Comparison of ENCODE assay signal across 26 cellular contexts in the genomic region with DNA sequence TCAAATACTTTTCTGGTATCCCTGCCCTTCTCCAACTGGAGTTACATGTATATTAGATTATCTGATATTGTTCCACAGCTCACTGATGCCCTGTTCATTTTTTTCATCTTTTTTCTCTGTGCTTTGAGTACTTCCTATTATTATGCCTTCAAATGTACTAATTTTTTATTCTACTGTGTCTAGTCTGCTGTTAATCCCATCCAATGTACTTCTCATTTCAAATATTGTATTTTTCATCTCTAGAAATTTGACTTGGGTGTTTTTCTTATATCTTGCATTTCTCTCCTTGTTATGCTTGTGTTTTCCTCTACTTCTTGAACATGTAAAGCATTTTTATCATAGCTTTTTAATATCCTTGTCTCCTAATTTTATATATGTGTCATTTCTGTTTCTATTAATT. TPM values are rescaled to one million over a fixed set of nuclear protein-coding genes. Genes with fewer than 3 reads are reported as not detected.
DNase-seq lines count a peak whose midpoint lies in the region; ATAC-seq, FAIRE-seq and TF ChIP-seq lines count a peak whose summit lies in the region.
"Had no signal": no experiment of that assay in that cellular context is flagged by ENCODE, and none has a peak within 500 bp of the region (broad histone marks: within the 10 kb centered on the region; RNA-seq: fewer than 3 reads in every experiment).

No MANE protein-coding gene starts in this region.

- in situ Hi-C loops in K562 (cut with MboI) = no loop called here
- in situ Hi-C loops in HAP-1 (cut with MboI; ENCODE audit: low sequenced_read_pairs) = no loop called here

- no peaks in the 10 kb centered on the region for H4K20me1 ChIP-seq in SK-N-SH (ENCODE audit: insufficient read depth)
- no peaks in the 10 kb centered on the region for H4K20me1 ChIP-seq in K562 (replicated peaks; ENCODE audit: control insufficient read depth, insufficient read depth, low read length)
- H4K20me1 ChIP-seq: BLaER1 treated with 17β-estradiol and CSF1 and Interleukin-3, amounts not matched to agents 10 nM and 100 nM had no signal

- H3K36me3 ChIP-seq in SK-N-SH (replicated peaks in 1 of 2; ENCODE audit: control insufficient read depth in 1 of 2, insufficient read depth in 2 of 2, low read length in 1 of 2) (no peaks in the 10 kb centered on the region), K562 (ENCODE audit: control insufficient read depth, insufficient read depth, low read length) (no peaks in the 10 kb centered on the region), HAP-1 (replicated peaks) (no peaks in the 10 kb centered on the region)
- H3K36me3 ChIP-seq: BE2C; BLaER1 treated with 17β-estradiol and CSF1 and Interleukin-3, amounts not matched to agents 10 nM and 100 nM had no signal

- H3K9me3 Mint-ChIP-seq in stimulated activated naive B cell treated with anti-CD40 and anti-IgM and Interleukin-4, amounts not matched to agents 10 μg/mL and 1 μg/mL and 100 μg/mL, for 72 hours = peaks cover 5 to 9% of the 10 kb centered on the region in 2 donors
- H3K9me3 Mint-ChIP-seq: GM23338 had no signal

- H3K4me3 ChIP-seq in SK-N-SH (ENCODE audit: low read depth in 2 of 2, low read length in 1 of 2) = no peak overlapping the region
- H3K4me3 ChIP-seq in A549 = no peak overlapping the region
- H3K4me3 ChIP-seq in K562 = no peak overlapping the region
- no peak overlapping the region for H3K4me3 ChIP-seq in HAP-1
- H3K4me3 ChIP-seq: BLaER1 treated with 17β-estradiol and CSF1 and Interleukin-3, amounts not matched to agents 10 nM and 100 nM; GM12878; GM23338 had no signal

- H3K4me1 ChIP-seq in SK-N-SH (ENCODE audit: control insufficient read depth in 1 of 2, insufficient read depth in 2 of 2, low read depth in 1 of 2, low read length in 1 of 2) (no peaks in the 10 kb centered on the region), A549 (peaks cover 18% of the 10 kb centered on the region), K562 (replicated peaks in 1 of 2; ENCODE audit: control insufficient read depth in 2 of 2, insufficient read depth in 2 of 2, low read length in 2 of 2) (no peaks in the 10 kb centered on the region), HAP-1 (no peaks in the 10 kb centered on the region)
- H3K4me1 ChIP-seq: BE2C; BLaER1 treated with 17β-estradiol and CSF1 and Interleukin-3, amounts not matched to agents 10 nM and 100 nM had no signal

- ATAC-seq in SK-N-SH treated with all-trans-retinoic acid at 6 μM for 48 hours (no peak), A549 (no peak), K562 (no peak), HG03432 (IDR thresholded peaks at IDR 0.05; ENCODE audit: unreplicated experiment) (no peak)
- ATAC-seq in stimulated activated naive B cell treated with anti-CD40 and anti-IgM and Interleukin-4, amounts not matched to agents 10 μg/mL and 1 μg/mL and 100 μg/mL, for 72 hours (replicated peaks) = no peak
- ATAC-seq: GM12878 had no signal

- H3K79me2 ChIP-seq in SK-N-SH (ENCODE audit: insufficient read depth) (no peaks in the 10 kb centered on the region), K562 (ENCODE audit: control insufficient read depth, insufficient read depth, low read length) (no peaks in the 10 kb centered on the region)

- no peak overlapping the region for H2AFZ ChIP-seq in SK-N-SH (ENCODE audit: low read depth)
- H2AFZ ChIP-seq in K562 (ENCODE audit: low read depth, low read length) = no peak overlapping the region
- H2AFZ ChIP-seq: GM23338 had no signal

- H3F3A ChIP-seq in SK-N-SH (replicated peaks; ENCODE audit: insufficient read depth) = no peaks in the 10 kb centered on the region

- TF ChIP-seq CTCF in SK-N-SH (IDR thresholded peaks at IDR 0.05) (no peak), A549 (IDR thresholded peaks at IDR 0.05) (no peak), K562 (IDR thresholded peaks at IDR 0.05 in 2 of 3, conservative IDR thresholded peaks at IDR 0.05 in 1 of 3; ENCODE audit: insufficient read depth in 2 of 3, low read depth in 1 of 3, low read length in 3 of 3) (no peak)

- H3K27me3 Mint-ChIP-seq in stimulated activated naive B cell treated with anti-CD40 and anti-IgM and Interleukin-4, amounts not matched to agents 10 μg/mL and 1 μg/mL and 100 μg/mL, for 72 hours = no peaks in the 10 kb centered on the region
- H3K27me3 Mint-ChIP-seq: CD4-positive, alpha-beta T cell had no signal

- no peak for FAIRE-seq in A549 (lab: Jason Lieb, UNC)
- no peak for FAIRE-seq in K562 (lab: Jason Lieb, UNC)
- FAIRE-seq: A204.1, D721Med, GM12878, GM19239 had no signal

- H3K9me3 ChIP-seq in SK-N-SH (0 out of 2 replicates have a peak, but pooled peaks cover 6% of the 10 kb centered on the region), A549 (no peaks in the 10 kb centered on the region; the same call in 2 of the 3 replicates), K562 (replicated peaks; ENCODE audit: control insufficient read depth, insufficient read depth, low read depth, low read length) (no peaks in the 10 kb centered on the region), HAP-1 (no peaks in the 10 kb centered on the region)
- H3K9me3 ChIP-seq: BE2C had no signal

- no peaks in the 10 kb centered on the region for H3K9me1 ChIP-seq in K562 (ENCODE audit: control insufficient read depth, insufficient read depth, low read length)

- POLR2A ChIA-PET in SK-N-SH (lab: Yijun Ruan, JAX) (no interaction called here), A549 (lab: Yijun Ruan, JAX) (no interaction called here), K562 (lab: Yijun Ruan, JAX) (no interaction called here)

- H3K9ac ChIP-seq in SK-N-SH = no peak overlapping the region
- H3K9ac ChIP-seq in K562 (ENCODE audit: insufficient read depth in 1 of 2, low read depth in 2 of 2, low read length in 2 of 2) = no peak overlapping the region
- H3K9ac ChIP-seq: BLaER1 treated with 17β-estradiol and CSF1 and Interleukin-3, amounts not matched to agents 10 nM and 100 nM had no signal

- H3K4me1 Mint-ChIP-seq in stimulated activated naive B cell treated with anti-CD40 and anti-IgM and Interleukin-4, amounts not matched to agents 10 μg/mL and 1 μg/mL and 100 μg/mL, for 72 hours = peaks cover 0 to 2% of the 10 kb centered on the region in 2 donors
- H3K4me1 Mint-ChIP-seq: CD14-positive monocyte; CD8-positive, alpha-beta memory T cell had no signal

- H3K27me3 ChIP-seq in SK-N-SH (ENCODE audit: insufficient read depth) (no peaks in the 10 kb centered on the region), K562 (ENCODE audit: control insufficient read depth in 2 of 2, insufficient read depth in 2 of 2, low read length in 2 of 2) (0 out of 5 replicates have a peak, but pooled peaks cover 0 to 2% of the 10 kb centered on the region in 2 experiments), HAP-1 (ENCODE audit: low read depth) (no peaks in the 10 kb centered on the region)
- H3K27me3 ChIP-seq: BE2C; BLaER1 treated with 17β-estradiol and CSF1 and Interleukin-3, amounts not matched to agents 10 nM and 100 nM had no signal

- TF ChIP-seq POLR2A in A549 (IDR thresholded peaks at IDR 0.05; ENCODE audit: low read length) (no peak), K562 (conservative IDR thresholded peaks at IDR 0.05) (no peak)

- BruUV-seq in K562 (replicated peaks; lab: Mats Ljungman, UMichigan) = no TSS peak

- H3K4me2 ChIP-seq in SK-N-SH (no peak overlapping the region), A549 (peak overlapping the region; percentile 55; the same call in 1 of the 3 replicates), K562 (ENCODE audit: insufficient read depth, low read length) (no peak overlapping the region)
- H3K4me2 ChIP-seq: BLaER1 treated with 17β-estradiol and CSF1 and Interleukin-3, amounts not matched to agents 10 nM and 100 nM; GM23338 had no signal

- no peaks in the 10 kb centered on the region for H3K9me2 ChIP-seq in SK-N-SH

- no peak for TF ChIP-seq RAD21 in SK-N-SH (IDR thresholded peaks at IDR 0.05; ENCODE audit: low read length)
- no peak for TF ChIP-seq RAD21 in A549 (conservative IDR thresholded peaks at IDR 0.05 in 1 of 2, IDR thresholded peaks at IDR 0.05 in 1 of 2)
- TF ChIP-seq RAD21 in K562 (CRISPR knock-in tag; conservative IDR thresholded peaks at IDR 0.05 in 1 of 2, IDR thresholded peaks at IDR 0.05 in 1 of 2) = no peak

- CTCF ChIA-PET in SK-N-SH (lab: Yijun Ruan, JAX) (interaction anchor here (0.7 to 1.7 kb wide), 4 partner anchors 11 to 197 kb away, joined by 3 to 5 read pairs (median 3); no protein-coding TSS in a partner anchor), A549 (lab: Yijun Ruan, JAX) (interaction anchor here (0.9 to 8.8 kb wide), 5 partner anchors 11 to 166 kb away, joined by 3 to 129 read pairs (median 4); no protein-coding TSS in a partner anchor), K562 (lab: Yijun Ruan, JAX; ENCODE audit: low intra/inter-chr PET ratio) (no interaction called here)

- DNase-seq in SK-N-SH (no peak), A549 (ENCODE audit: low read depth in 1 of 2, low spot score in 1 of 2) (no peak), K562 (ENCODE audit: extremely low read depth in 1 of 4, low spot score in 3 of 4) (no peak), HAP-1 (ENCODE audit: low spot score in 2 of 2) (no peak)
- no peak for DNase-seq in stimulated activated naive B cell treated with anti-CD40 and anti-IgM and Interleukin-4, amounts not matched to agents 10 μg/mL and 1 μg/mL and 100 μg/mL, for 72 hours
- DNase-seq: ACHN; AML-193; BE2C; CD4-positive, alpha-beta T cell; CD8-positive, alpha-beta memory T cell; DMS 273 treated with DMSO at 0.1 percent for 48 hours; DMS79; EL; GDM1; H9 had no signal

- peak overlapping the region; percentile 22 for H3K27ac Mint-ChIP-seq in stimulated activated naive B cell treated with anti-CD40 and anti-IgM and Interleukin-4, amounts not matched to agents 10 μg/mL and 1 μg/mL and 100 μg/mL, for 72 hours
- H3K27ac Mint-ChIP-seq: CD4-positive, alpha-beta T cell; CD8-positive, alpha-beta memory T cell; GM23338 had no signal

- H3K27ac ChIP-seq in SK-N-SH (ENCODE audit: low read depth in 2 of 2, low read length in 1 of 2) (no peak overlapping the region), A549 (peak overlapping the region; percentile 34 to 54; a peak in 4 of 6 replicates), K562 (ENCODE audit: extremely low read depth, low read depth, low read length) (no peak overlapping the region)
- H3K27ac ChIP-seq: 22Rv1; BLaER1 treated with 17β-estradiol and CSF1 and Interleukin-3, amounts not matched to agents 10 nM and 100 nM had no signal

- intact Hi-C loops in K562 (cut with micrococcal nuclease) = loop anchor here (10.0 kb wide), 1 partner anchor 201 kb away; no protein-coding TSS in a partner anchor

- TF ChIP-seq EP300 in SK-N-SH (IDR thresholded peaks at IDR 0.05; ENCODE audit: borderline replicate concordance in 1 of 2, low read depth in 1 of 2, low read length in 1 of 2) (no peak), A549 (IDR thresholded peaks at IDR 0.05) (no peak), K562 (IDR thresholded peaks at IDR 0.05; ENCODE audit: low read length) (no peak)

- H3K4me3 Mint-ChIP-seq in stimulated activated naive B cell treated with anti-CD40 and anti-IgM and Interleukin-4, amounts not matched to agents 10 μg/mL and 1 μg/mL and 100 μg/mL, for 72 hours = no peak overlapping the region
- H3K4me3 Mint-ChIP-seq: CD14-positive monocyte; CD4-positive, alpha-beta T cell; CD8-positive, alpha-beta memory T cell; GM23338; H9 had no signal

- H3K36me3 Mint-ChIP-seq in stimulated activated naive B cell treated with anti-CD40 and anti-IgM and Interleukin-4, amounts not matched to agents 10 μg/mL and 1 μg/mL and 100 μg/mL, for 72 hours = peaks cover 18 to 20% of the 10 kb centered on the region in 2 donors
- H3K36me3 Mint-ChIP-seq: CD14-positive monocyte had no signal

RNA-seq across cellular contexts. Expression of a gene that starts 41.6 kb away (rescaled TPM):
- polyA plus RNA-seq in SK-N-SH (2012; rRNA removed) (0.02 and 0.06 TPM in 2 replicates), A549 (2011; rRNA removed) (0.08 and 0.13 TPM in 2 replicates), A549 (2017; fragmentation: RNase III; extraction: RNeasy Plus Mini Kit Qiagen cat#74134 plus additional on column Dnase treatment) (not detected in 3 replicates), K562 (2011; rRNA removed) (not detected in 2 replicates), K562 (2014; fragmentation: Illumina TruSeq; extraction: Trizol) (not detected in 2 replicates), K562 (2014; fragmentation: Nextera tagmentation; extraction: Ambion mirVana) (under 1 TPM; 0.24 to 0.38 TPM), K562 (2014; rRNA removed) (not detected in 2 replicates)
- polyA plus RNA-seq in SK-N-SH (2012; cell fraction: cytosol; rRNA removed) = 0.01 and 0.10 TPM in 2 replicates
- polyA plus RNA-seq in SK-N-SH (2012; cell fraction: nucleus; rRNA removed) = 0.13 and 0.30 TPM in 2 replicates
- not detected in 2 replicates for polyA plus RNA-seq in A549 (2012; cell fraction: cytosol; rRNA removed)
- polyA plus RNA-seq in A549 (2012; cell fraction: nucleus; rRNA removed) = not detected in 2 replicates
- polyA minus RNA-seq in A549 (2011; rRNA and poly(A)+ RNA removed) = not detected in 2 replicates
- total RNA-seq in K562 (2011; cell fraction: chromatin; rRNA removed; ENCODE audit: low replicate concordance) = not detected in 2 replicates
- total RNA-seq in K562 (2011; cell fraction: nucleolus; rRNA removed) = not detected in 2 replicates
- total RNA-seq in K562 (2011; cell fraction: nucleoplasm; rRNA removed) = not detected in 2 replicates
- total RNA-seq in K562 (2014; rRNA removed) (not detected in 2 replicates), K562 (2014; rRNA removed; fragmentation: Illumina TruSeq; extraction: Trizol) (not detected in 2 replicates), K562 (2015; rRNA removed; fragmentation: Illumina TruSeq; extraction: Trizol) (not detected in 2 replicates), K562 (2021) (not detected in 2 replicates)
- not detected in 2 replicates for polyA plus RNA-seq in K562 (2011; cell fraction: cytosol; rRNA removed)
- not detected in 2 replicates for polyA plus RNA-seq in K562 (2011; cell fraction: nucleus; rRNA removed)
- 0.12 and 0.75 TPM in 2 replicates for polyA plus RNA-seq in K562 (2012)
- not detected in 2 replicates for polyA minus RNA-seq in K562 (2011; rRNA and poly(A)+ RNA removed)
- polyA minus RNA-seq in K562 (2011; cell fraction: cytosol; rRNA and poly(A)+ RNA removed) = not detected in 2 replicates
- not detected in 2 replicates for polyA minus RNA-seq in K562 (2011; cell fraction: nucleus; rRNA and poly(A)+ RNA removed)
- total RNA-seq: CD4-positive, alpha-beta T cell; CD8-positive, alpha-beta memory T cell; GM12878; GM23338; H4; H9 had no signal
- polyA plus RNA-seq: CD14-positive monocyte; CD8-positive, alpha-beta memory T cell had no signal

Comparison
In these comparisons a context has a peak if more than half of its experiments do, and no peak if none do; other contexts are left out.
1. H3K27ac ChIP-seq: peak in A549 (2 of 2); none in SK-N-SH (0 of 2) and K562 (single experiment).